17 cellular contexts compared by ENCODE assay signal in the genomic region with DNA sequence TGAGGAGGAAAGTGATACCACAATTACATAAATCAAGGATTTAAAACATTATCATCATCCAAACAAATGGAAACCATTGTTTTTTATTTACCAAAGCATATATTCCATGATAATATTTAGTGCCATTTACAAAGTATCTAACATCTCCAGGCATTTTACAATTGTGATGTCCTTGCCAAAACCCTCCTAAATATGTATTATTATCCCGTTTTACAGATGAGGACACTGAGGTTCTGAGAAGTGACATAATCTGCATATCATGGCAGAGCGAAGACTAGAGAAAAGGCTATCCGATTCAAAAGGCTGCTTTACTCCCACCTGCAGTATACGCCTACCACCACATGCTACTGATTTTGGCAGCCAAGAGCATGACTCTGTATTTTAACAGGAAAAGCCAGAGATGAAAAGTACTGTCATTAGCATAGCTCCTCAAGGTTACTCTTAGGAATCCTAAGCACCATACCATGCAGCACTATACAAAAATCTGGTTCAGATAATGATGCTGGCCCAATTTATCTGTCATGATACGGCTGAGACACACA.
DNase-seq lines count a peak whose midpoint lies in the region; ATAC-seq lines count a peak whose summit lies in the region.
"Had no signal": no experiment of that assay in that cellular context is flagged by ENCODE, and none has a peak within 500 bp of the region (broad histone marks: within the 10 kb centered on the region; RNA-seq: fewer than 3 reads in every experiment).

No MANE protein-coding gene starts in this region.

- no peaks in the 10 kb centered on the region for H3K9me3 ChIP-seq in right cardiac atrium (ENCODE audit: control insufficient read depth, low read length)
- H3K9me3 ChIP-seq: BLaER1 treated with 17β-estradiol and CSF1 and Interleukin-3, amounts not matched to agents 10 nM and 100 nM; esophagus squamous epithelium; pancreas; uterus had no signal

- intact Hi-C loops in right cardiac atrium (cut with DNase I), result no loop called here

- no peaks in the 10 kb centered on the region for H3K4me1 ChIP-seq in right cardiac atrium (ENCODE audit: control insufficient read depth, insufficient read depth, low read length)
- H3K4me1 ChIP-seq: BLaER1 treated with 17β-estradiol and CSF1 and Interleukin-3, amounts not matched to agents 10 nM and 100 nM; esophagus squamous epithelium; uterus had no signal

- no peaks in the 10 kb centered on the region for H3K27me3 ChIP-seq in right cardiac atrium (ENCODE audit: control insufficient read depth, insufficient read depth)
- H3K27me3 ChIP-seq: BLaER1 treated with 17β-estradiol and CSF1 and Interleukin-3, amounts not matched to agents 10 nM and 100 nM; pancreas; uterus had no signal

- H3K4me3 ChIP-seq in right cardiac atrium (ENCODE audit: low read length), result no peak overlapping the region
- H3K4me3 ChIP-seq: BLaER1 treated with 17β-estradiol and CSF1 and Interleukin-3, amounts not matched to agents 10 nM and 100 nM; esophagus squamous epithelium; pancreas; smooth muscle cell; uterus had no signal

- WGBS in right cardiac atrium, result 63% methylated on average over 5 of the region's 5 CpGs

- H3K27ac ChIP-seq in right cardiac atrium (ENCODE audit: low read length), result no peak overlapping the region
- H3K27ac ChIP-seq: BLaER1 treated with 17β-estradiol and CSF1 and Interleukin-3, amounts not matched to agents 10 nM and 100 nM; esophagus squamous epithelium; pancreas; uterus had no signal

- DNase-seq in ELR (ENCODE audit: low read depth) (peak; percentile 5), NCI-H1092 treated with DMSO at 0.1 percent for 48 hours (lab: John Stamatoyannopoulos, UW) (peak; percentile 62), RPMI8226 (peak; percentile 19), inferior parietal cortex (ENCODE audit: extremely low spot score) (peak; percentile 25), NOMO-1 treated with dmso at 0.1 percent for 144 hours (lab: John Stamatoyannopoulos, UW; ENCODE audit: unreplicated experiment) (no peak), right cardiac atrium (no peak)
- DNase-seq: activated naive CD4-positive, alpha-beta T cell; esophagus squamous epithelium; Karpas-422; left cardiac atrium; NCI-H146; pancreas; stimulated activated naive CD8-positive, alpha-beta T cell treated with anti-CD3 and anti-CD28 coated beads, Interleukin-15, Interleukin-2, amounts not matched to agents 100 U/mL and 50 U/mL, for 24 hours; uterus had no signal

- ATAC-seq in GM18867 (IDR thresholded peaks at IDR 0.05; ENCODE audit: unreplicated experiment), result no peak
- ATAC-seq in right cardiac atrium, result no peak
- ATAC-seq: left cardiac atrium; pancreas; stimulated activated naive CD8-positive, alpha-beta T cell treated with anti-CD3 and anti-CD28 coated beads, Interleukin-15, Interleukin-2, amounts not matched to agents 100 U/mL and 50 U/mL, for 24 hours had no signal

Comparison
In these comparisons a context has a peak if more than half of its experiments do, and no peak if none do; other contexts are left out.
1. DNase-seq: peak in ELR (single experiment), NCI-H1092 treated with DMSO at 0.1 percent for 48 hours (single experiment), RPMI8226 (single experiment) and inferior parietal cortex (single experiment); none in NOMO-1 treated with dmso at 0.1 percent for 144 hours (single experiment) and right cardiac atrium (0 of 3).